Comparison of ENCODE assay signal across 22 cellular contexts in genomic region chr4:127540497-127541026, GRCh38.
DNase-seq lines count a peak whose midpoint lies in the region; ATAC-seq and TF ChIP-seq lines count a peak whose summit lies in the region.
"Had no signal": no experiment of that assay in that cellular context is flagged by ENCODE, and none has a peak within 500 bp of the region (broad histone marks: within the 10 kb centered on the region; RNA-seq: fewer than 3 reads in every experiment).

No MANE protein-coding gene starts in this region.

- H3K9ac ChIP-seq in HUES6 (ENCODE audit: low read length) (no peak overlapping the region), iPS-20b (ENCODE audit: low read depth, low read length) (no peak overlapping the region)
- H3K9ac ChIP-seq: BLaER1 treated with 17β-estradiol and CSF1 and Interleukin-3, amounts not matched to agents 10 nM and 100 nM had no signal

- H3K27me3 Mint-ChIP-seq in WTC11 (ENCODE audit: low read depth) = no peaks in the 10 kb centered on the region

- H3K4me3 ChIP-seq in HUES6 (ENCODE audit: low read depth, low read length) = 0 out of 2 replicates have a peak overlapping the region, but pooled peaks have one; percentile 25
- H3K4me3 ChIP-seq in iPS-20b (ENCODE audit: low read length) = peak overlapping the region; percentile 39
- H3K4me3 ChIP-seq: A549; BLaER1 treated with 17β-estradiol and CSF1 and Interleukin-3, amounts not matched to agents 10 nM and 100 nM had no signal

- no peak for TF ChIP-seq CTCF in WTC11 (IDR thresholded peaks at IDR 0.05)

- H3K27ac Mint-ChIP-seq in WTC11 = peak overlapping the region; percentile 8
- H3K27ac Mint-ChIP-seq: CD4-positive, alpha-beta T cell; CD8-positive, alpha-beta memory T cell had no signal

- DNase-seq in ELF-1 (ENCODE audit: low read depth, low spot score) (peak; percentile 10), WTC11 (ENCODE audit: low spot score) (no peak), NCI-H2029 (lab: John Stamatoyannopoulos, UW) (no peak), 8988T (no peak)
- DNase-seq in activated CD4-positive, alpha-beta T cell treated with anti-CD3 and anti-CD28 coated beads, Interleukin-2, amount 50 U/mL, for 48 hours = no peak
- DNase-seq: ACHN; AML-193; BE2C; CD4-positive, alpha-beta T cell; CD8-positive, alpha-beta memory T cell; DMS 273 treated with DMSO at 0.1 percent for 48 hours; DMS79; EL; GOT3; H7 had no signal

- H3K9me3 ChIP-seq in HUES6 (ENCODE audit: control insufficient read depth, insufficient read depth, low read depth, low read length) (0 out of 2 replicates have a peak, but pooled peaks cover 3% of the 10 kb centered on the region), iPS-20b (ENCODE audit: insufficient read depth, low read depth, low read length) (no peaks in the 10 kb centered on the region; the same call in 1 of the 2 replicates)
- H3K9me3 ChIP-seq: A549; BE2C; BLaER1 treated with 17β-estradiol and CSF1 and Interleukin-3, amounts not matched to agents 10 nM and 100 nM had no signal

- peaks cover 7% of the 10 kb centered on the region for H3K36me3 Mint-ChIP-seq in WTC11
- H3K36me3 Mint-ChIP-seq: CD14-positive monocyte; CD8-positive, alpha-beta memory T cell had no signal

- no peaks in the 10 kb centered on the region for H3K36me3 ChIP-seq in HUES6 (ENCODE audit: control insufficient read depth, insufficient read depth, low read length)
- H3K36me3 ChIP-seq in iPS-20b (ENCODE audit: insufficient read depth, low read depth, low read length) = no peaks in the 10 kb centered on the region
- H3K36me3 ChIP-seq: BE2C; BLaER1 treated with 17β-estradiol and CSF1 and Interleukin-3, amounts not matched to agents 10 nM and 100 nM had no signal

- peaks cover 32% of the 10 kb centered on the region for H3K4me1 Mint-ChIP-seq in WTC11

- H3K4me3 Mint-ChIP-seq in WTC11 = peak overlapping the region; percentile 11; the same call in 1 of the 2 replicates
- H3K4me3 Mint-ChIP-seq: CD14-positive monocyte; CD4-positive, alpha-beta T cell; CD8-positive, alpha-beta memory T cell had no signal

- H3K9me3 Mint-ChIP-seq in WTC11 = peaks cover 8% of the 10 kb centered on the region
- H3K9me3 Mint-ChIP-seq: CD4-positive, alpha-beta T cell had no signal

- CTCF ChIA-PET in WTC11 (lab: Charles Lee) = interaction anchor here (0.7 to 2.2 kb wide), 2 partner anchors 46 to 62 kb away, joined by 3 to 16 read pairs; no protein-coding TSS in a partner anchor

- H3K27ac ChIP-seq in HUES6 (ENCODE audit: low read depth, low read length) = no peak overlapping the region
- no peak overlapping the region for H3K27ac ChIP-seq in iPS-20b (ENCODE audit: low read length)
- H3K27ac ChIP-seq: 22Rv1; A549; BLaER1 treated with 17β-estradiol and CSF1 and Interleukin-3, amounts not matched to agents 10 nM and 100 nM had no signal

- peak; percentile 78 for ATAC-seq in WTC11
- ATAC-seq: A549, HCT116 had no signal

- H3K27me3 ChIP-seq in HUES6 (ENCODE audit: control insufficient read depth, insufficient read depth, low read length) (no peaks in the 10 kb centered on the region), iPS-20b (ENCODE audit: insufficient read depth, low read length) (no peaks in the 10 kb centered on the region)
- H3K27me3 ChIP-seq: BE2C; BLaER1 treated with 17β-estradiol and CSF1 and Interleukin-3, amounts not matched to agents 10 nM and 100 nM had no signal

- POLR2A ChIA-PET in WTC11 (lab: Charles Lee) = no interaction called here

- H3K4me1 ChIP-seq in HUES6 (ENCODE audit: control insufficient read depth, insufficient read depth, low read length) (peaks cover 18% of the 10 kb centered on the region), iPS-20b (ENCODE audit: insufficient read depth, low read length) (peaks cover 25% of the 10 kb centered on the region; the same call in 1 of the 2 replicates)
- H3K4me1 ChIP-seq: A549; BE2C; BLaER1 treated with 17β-estradiol and CSF1 and Interleukin-3, amounts not matched to agents 10 nM and 100 nM had no signal

TF ChIP-seq in WTC11, 78 proteins besides CTCF, POLR2A, EP300 and RAD21:
- TF ChIP-seq TP53 (CRISPR knock-in tag; IDR thresholded peaks at IDR 0.05) (no peak), IRF1 (CRISPR knock-in tag; IDR thresholded peaks at IDR 0.05) (no peak), ZNF396 (CRISPR knock-in tag; IDR thresholded peaks at IDR 0.05; ENCODE audit: borderline replicate concordance) (no peak), IRF2 (CRISPR knock-in tag; IDR thresholded peaks at IDR 0.05; ENCODE audit: borderline replicate concordance, low read depth) (no peak), NR1H2 (CRISPR knock-in tag; IDR thresholded peaks at IDR 0.05) (no peak), ETV6 (CRISPR knock-in tag; IDR thresholded peaks at IDR 0.05) (0 out of 2 replicates have a peak, but pooled peaks have one; percentile 32), SMAD4 (CRISPR knock-in tag; IDR thresholded peaks at IDR 0.05) (no peak), TEAD1 (CRISPR knock-in tag; IDR thresholded peaks at IDR 0.05) (no peak), ATF3 (CRISPR knock-in tag; conservative IDR thresholded peaks at IDR 0.05) (no peak), ZNF232 (CRISPR knock-in tag; IDR thresholded peaks at IDR 0.05) (no peak), MXD4 (CRISPR knock-in tag; IDR thresholded peaks at IDR 0.05; ENCODE audit: borderline replicate concordance) (no peak), ZNF121 (CRISPR knock-in tag; IDR thresholded peaks at IDR 0.05) (peak; percentile 88), OVOL2 (CRISPR knock-in tag; IDR thresholded peaks at IDR 0.05; ENCODE audit: borderline replicate concordance) (no peak), KAT7 (CRISPR knock-in tag; IDR thresholded peaks at IDR 0.05; ENCODE audit: borderline replicate concordance) (no peak)
- TF ChIP-seq, protein P1, sequence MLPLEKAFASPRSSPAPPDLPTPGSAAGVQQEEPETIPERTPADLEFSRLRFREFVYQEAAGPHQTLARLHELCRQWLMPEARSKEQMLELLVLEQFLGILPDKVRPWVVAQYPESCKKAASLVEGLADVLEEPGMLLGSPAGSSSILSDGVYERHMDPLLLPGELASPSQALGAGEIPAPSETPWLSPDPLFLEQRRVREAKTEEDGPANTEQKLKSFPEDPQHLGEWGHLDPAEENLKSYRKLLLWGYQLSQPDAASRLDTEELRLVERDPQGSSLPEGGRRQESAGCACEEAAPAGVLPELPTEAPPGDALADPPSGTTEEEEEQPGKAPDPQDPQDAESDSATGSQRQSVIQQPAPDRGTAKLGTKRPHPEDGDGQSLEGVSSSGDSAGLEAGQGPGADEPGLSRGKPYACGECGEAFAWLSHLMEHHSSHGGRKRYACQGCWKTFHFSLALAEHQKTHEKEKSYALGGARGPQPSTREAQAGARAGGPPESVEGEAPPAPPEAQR (CRISPR knock-in tag; IDR thresholded peaks at IDR 0.05) = no peak
- TF ChIP-seq, protein P2, sequence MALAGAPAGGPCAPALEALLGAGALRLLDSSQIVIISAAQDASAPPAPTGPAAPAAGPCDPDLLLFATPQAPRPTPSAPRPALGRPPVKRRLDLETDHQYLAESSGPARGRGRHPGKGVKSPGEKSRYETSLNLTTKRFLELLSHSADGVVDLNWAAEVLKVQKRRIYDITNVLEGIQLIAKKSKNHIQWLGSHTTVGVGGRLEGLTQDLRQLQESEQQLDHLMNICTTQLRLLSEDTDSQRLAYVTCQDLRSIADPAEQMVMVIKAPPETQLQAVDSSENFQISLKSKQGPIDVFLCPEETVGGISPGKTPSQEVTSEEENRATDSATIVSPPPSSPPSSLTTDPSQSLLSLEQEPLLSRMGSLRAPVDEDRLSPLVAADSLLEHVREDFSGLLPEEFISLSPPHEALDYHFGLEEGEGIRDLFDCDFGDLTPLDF (CRISPR knock-in tag; IDR thresholded peaks at IDR 0.05) = no peak
TF ChIP-seq in WTC11: peak in this region for 2.
